Comparison of ENCODE assay signal across 1 cellular context in the genomic region with DNA sequence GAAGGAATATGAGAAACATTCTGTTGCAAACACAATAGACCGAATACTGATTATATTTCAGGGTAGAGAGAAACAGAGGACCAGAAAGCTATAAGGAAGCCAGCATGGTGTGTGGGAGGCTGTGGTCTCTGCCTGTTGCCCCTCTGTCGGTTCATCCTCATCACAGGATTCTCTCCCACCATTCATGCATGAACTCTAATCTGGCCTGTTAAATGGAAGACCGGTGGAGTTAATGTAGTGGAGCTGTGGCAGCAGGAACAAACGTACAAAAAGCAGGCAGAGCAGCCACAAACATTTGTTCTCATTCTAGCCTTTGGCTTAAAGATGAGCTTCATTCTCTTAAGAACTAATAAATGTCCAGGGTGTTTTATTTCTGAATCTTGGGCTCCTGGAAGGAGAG.
TF ChIP-seq lines count a peak whose summit lies in the region.

No MANE protein-coding gene starts in this region.

TF ChIP-seq in H1, 55 proteins besides CTCF, POLR2A, EP300 and RAD21:
- TF ChIP-seq SP4 (IDR thresholded peaks at IDR 0.05; ENCODE audit: low read length) (no peak), SP2 (IDR thresholded peaks at IDR 0.05; ENCODE audit: low read length) (no peak), SAP30 (IDR thresholded peaks at IDR 0.05; ENCODE audit: insufficient read depth, insufficient replicate concordance, low read length) (no peak), YY1 (IDR thresholded peaks at IDR 0.05; ENCODE audit: low read depth, low read length) (no peak), POU5F1 (IDR thresholded peaks at IDR 0.05; ENCODE audit: low read depth, low read length) (no peak), HDAC2 (IDR thresholded peaks at IDR 0.05; ENCODE audit: borderline replicate concordance in 1 of 2, low read depth in 2 of 2, low read length in 2 of 2) (no peak), KDM1A (IDR thresholded peaks at IDR 0.05; ENCODE audit: borderline replicate concordance, low read length) (no peak), SIN3A (conservative IDR thresholded peaks at IDR 0.05 in 1 of 2, IDR thresholded peaks at IDR 0.05 in 1 of 2; ENCODE audit: low read depth in 1 of 2, low read length in 2 of 2) (no peak), TAF7 (optimal IDR thresholded peaks at IDR 0.05; ENCODE audit: borderline replicate concordance, low read depth, low read length) (no peak), FOSL1 (IDR thresholded peaks at IDR 0.05; ENCODE audit: insufficient read depth, low read depth, low read length) (no peak), CTBP2 (IDR thresholded peaks at IDR 0.05; ENCODE audit: borderline replicate concordance, insufficient read depth, insufficient read length, low read length) (no peak)
- TF ChIP-seq, protein P1, sequence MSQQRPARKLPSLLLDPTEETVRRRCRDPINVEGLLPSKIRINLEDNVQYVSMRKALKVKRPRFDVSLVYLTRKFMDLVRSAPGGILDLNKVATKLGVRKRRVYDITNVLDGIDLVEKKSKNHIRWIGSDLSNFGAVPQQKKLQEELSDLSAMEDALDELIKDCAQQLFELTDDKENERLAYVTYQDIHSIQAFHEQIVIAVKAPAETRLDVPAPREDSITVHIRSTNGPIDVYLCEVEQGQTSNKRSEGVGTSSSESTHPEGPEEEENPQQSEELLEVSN (IDR thresholded peaks at IDR 0.05): no peak
